In genomic region chr20:62617711-62618483, GRCh38 we compare ENCODE assay signal across 8 cellular contexts. TPM values are rescaled to one million over a fixed set of nuclear protein-coding genes. Genes with fewer than 3 reads are reported as not detected.
A peak's percentile ranks its signal among the peaks of the same experiment; 100 is the strongest.
DNase-seq lines count a peak whose midpoint lies in the region; ATAC-seq and TF ChIP-seq lines count a peak whose summit lies in the region.

No MANE protein-coding gene starts in this region.

- H3K4me1 Mint-ChIP-seq in IgD-negative memory B cell: peaks cover 16 to 24% (median 20%) of the 10 kb centered on the region in 3 donors
- H3K4me1 Mint-ChIP-seq in activated CD8-positive, alpha-beta T cell treated with anti-CD3 and anti-CD28 coated beads, Interleukin-2, amount 10 ng/mL, durations not matched to agents 7 days and 5 days (ENCODE audit: low read depth): peaks cover 51% of the 10 kb centered on the region
- peaks cover 47% of the 10 kb centered on the region for H3K4me1 Mint-ChIP-seq in stimulated activated effector memory CD8-positive, alpha-beta T cell treated with anti-CD3 and anti-CD28 coated beads, Interleukin-12 subunit alpha, Interleukin-12 subunit beta, amount 100 ng/mL, for 72 hours

- no peak for TF ChIP-seq CTCF in GM12865 (IDR thresholded peaks at IDR 0.05; ENCODE audit: insufficient read depth, low read depth, low read length, missing control alignments)

- POLR2A ChIA-PET in activated CD8-positive, alpha-beta T cell treated with anti-CD3 and anti-CD28 coated beads, Interleukin-2, amount 10 ng/mL, durations not matched to agents 7 days and 5 days (lab: Charles Lee): interaction anchor here (0.6 to 2.5 kb wide), 9 partner anchors 14 to 232 kb away, joined by 3 to 15 read pairs (median 4); partner anchors contain the start of gene SLCO4A1

- no peaks in the 10 kb centered on the region for H3K36me3 Mint-ChIP-seq in IgD-negative memory B cell
- H3K36me3 Mint-ChIP-seq in activated CD8-positive, alpha-beta T cell treated with anti-CD3 and anti-CD28 coated beads, Interleukin-2, amount 10 ng/mL, durations not matched to agents 7 days and 5 days (ENCODE audit: low read depth): no peaks in the 10 kb centered on the region
- H3K36me3 Mint-ChIP-seq in stimulated activated effector memory CD8-positive, alpha-beta T cell treated with anti-CD3 and anti-CD28 coated beads, Interleukin-12 subunit alpha, Interleukin-12 subunit beta, amount 100 ng/mL, for 72 hours: peaks cover 11% of the 10 kb centered on the region

- DNase-seq in GM12865 (ENCODE audit: low read depth): peak; percentile 71
- DNase-seq in activated CD8-positive, alpha-beta T cell treated with anti-CD3 and anti-CD28 coated beads, Interleukin-2, amount 10 ng/mL, durations not matched to agents 7 days and 5 days: peak; percentile 74
- DNase-seq in left ventricle myocardium superior: peak; percentile 78
- DNase-seq in stimulated activated effector memory CD8-positive, alpha-beta T cell treated with anti-CD3 and anti-CD28 coated beads, Interleukin-12 subunit alpha, Interleukin-12 subunit beta, amount 100 ng/mL, for 72 hours (ENCODE audit: low spot score in 2 of 2): peak; percentile 48 to 84
- no peak for DNase-seq in NCI-H526 (lab: John Stamatoyannopoulos, UW)
- no peak for DNase-seq in NCI-H1105 treated with DMSO at 0.1 percent for 48 hours (lab: John Stamatoyannopoulos, UW)

- intact Hi-C loops in left ventricle myocardium superior (cut with micrococcal nuclease): no loop called here

- no peaks in the 10 kb centered on the region for H3K9me3 Mint-ChIP-seq in IgD-negative memory B cell
- no peaks in the 10 kb centered on the region for H3K9me3 Mint-ChIP-seq in activated CD8-positive, alpha-beta T cell treated with anti-CD3 and anti-CD28 coated beads, Interleukin-2, amount 10 ng/mL, durations not matched to agents 7 days and 5 days (ENCODE audit: insufficient read depth)
- H3K9me3 Mint-ChIP-seq in stimulated activated effector memory CD8-positive, alpha-beta T cell treated with anti-CD3 and anti-CD28 coated beads, Interleukin-12 subunit alpha, Interleukin-12 subunit beta, amount 100 ng/mL, for 72 hours: no peaks in the 10 kb centered on the region

- H3K4me3 Mint-ChIP-seq in IgD-negative memory B cell: peak overlapping the region in 3 of 4 donors; percentile 43 to 83 (median 82)
- H3K4me3 Mint-ChIP-seq in activated CD8-positive, alpha-beta T cell treated with anti-CD3 and anti-CD28 coated beads, Interleukin-2, amount 10 ng/mL, durations not matched to agents 7 days and 5 days: peak overlapping the region; percentile 60
- H3K4me3 Mint-ChIP-seq in stimulated activated effector memory CD8-positive, alpha-beta T cell treated with anti-CD3 and anti-CD28 coated beads, Interleukin-12 subunit alpha, Interleukin-12 subunit beta, amount 100 ng/mL, for 72 hours: peak overlapping the region; percentile 75

- H3K27ac Mint-ChIP-seq in IgD-negative memory B cell: peak overlapping the region; percentile 73 to 83 (median 78)
- H3K27ac Mint-ChIP-seq in activated CD8-positive, alpha-beta T cell treated with anti-CD3 and anti-CD28 coated beads, Interleukin-2, amount 10 ng/mL, durations not matched to agents 7 days and 5 days: peak overlapping the region; percentile 98
- peak overlapping the region; percentile 96 for H3K27ac Mint-ChIP-seq in stimulated activated effector memory CD8-positive, alpha-beta T cell treated with anti-CD3 and anti-CD28 coated beads, Interleukin-12 subunit alpha, Interleukin-12 subunit beta, amount 100 ng/mL, for 72 hours

- peaks cover 2% of the 10 kb centered on the region for H3K27me3 Mint-ChIP-seq in IgD-negative memory B cell
- H3K27me3 Mint-ChIP-seq in activated CD8-positive, alpha-beta T cell treated with anti-CD3 and anti-CD28 coated beads, Interleukin-2, amount 10 ng/mL, durations not matched to agents 7 days and 5 days (ENCODE audit: low read depth): peaks cover 10% of the 10 kb centered on the region

- CTCF ChIA-PET in activated CD8-positive, alpha-beta T cell treated with anti-CD3 and anti-CD28 coated beads, Interleukin-2, amount 10 ng/mL, durations not matched to agents 7 days and 5 days (lab: Charles Lee): interaction anchor here (0.7 to 2.9 kb wide), 27 partner anchors 11 to 334 kb away, joined by 3 to 45 read pairs (median 5); partner anchors contain the start of genes MRGBP, RPS21 and SLCO4A1

- H3K4me3 ChIP-seq in GM12865 (ENCODE audit: low read depth, low read length): peak overlapping the region; percentile 37

- peak; percentile 67 for ATAC-seq in activated CD8-positive, alpha-beta T cell treated with anti-CD3 and anti-CD28 coated beads, Interleukin-2, amount 10 ng/mL, durations not matched to agents 7 days and 5 days
- peak; percentile 78 for ATAC-seq in left ventricle myocardium superior
- peak; percentile 83 for ATAC-seq in stimulated activated effector memory CD8-positive, alpha-beta T cell treated with anti-CD3 and anti-CD28 coated beads, Interleukin-12 subunit alpha, Interleukin-12 subunit beta, amount 100 ng/mL, for 72 hours
- ATAC-seq in HG03521 (IDR thresholded peaks at IDR 0.05; ENCODE audit: unreplicated experiment): no peak

RNA-seq across cellular contexts. Expression of gene SLCO4A1, which starts 24.4 kb away (rescaled TPM):
- polyA plus RNA-seq in IgD-negative memory B cell: 3.4 TPM
- total RNA-seq in activated CD8-positive, alpha-beta T cell treated with anti-CD3 and anti-CD28 coated beads, Interleukin-2, amount 10 ng/mL, durations not matched to agents 7 days and 5 days: 10 to 100 TPM; 79.4 to 79.9 TPM
- 9.4 TPM for total RNA-seq in left ventricle myocardium superior

Comparison
In these comparisons a context has a peak if more than half of its experiments do, and no peak if none do; other contexts are left out.
1. DNase-seq: peak in GM12865 (single experiment), activated CD8-positive, alpha-beta T cell treated with anti-CD3 and anti-CD28 coated beads, Interleukin-2, amount 10 ng/mL, durations not matched to agents 7 days and 5 days (single experiment), left ventricle myocardium superior (single experiment) and stimulated activated effector memory CD8-positive, alpha-beta T cell treated with anti-CD3 and anti-CD28 coated beads, Interleukin-12 subunit alpha, Interleukin-12 subunit beta, amount 100 ng/mL, for 72 hours (2 of 2); none in NCI-H526 (0 of 2) and NCI-H1105 treated with DMSO at 0.1 percent for 48 hours (single experiment).
2. Peak in every context shown above with its lines, with median percentiles within 50 percentile points of each other: H3K27ac Mint-ChIP-seq and H3K4me3 Mint-ChIP-seq.